19 cellular contexts compared by ENCODE assay signal in genomic region chr6:138557147-138557546, GRCh38. TPM values are rescaled to one million over a fixed set of nuclear protein-coding genes. Genes with fewer than 3 reads are reported as not detected.
DNase-seq lines count a peak whose midpoint lies in the region; ATAC-seq, FAIRE-seq and TF ChIP-seq lines count a peak whose summit lies in the region.
"Had no signal": no experiment of that assay in that cellular context is flagged by ENCODE, and none has a peak within 500 bp of the region (broad histone marks: within the 10 kb centered on the region; RNA-seq: fewer than 3 reads in every experiment).

No MANE protein-coding gene starts in this region.

- no peak overlapping the region for H4K91ac ChIP-seq in H1 (replicated peaks; ENCODE audit: insufficient read length, low read length)

- H3K9ac ChIP-seq in H1 (replicated peaks in 1 of 4; ENCODE audit: extremely low read depth in 1 of 4, low read depth in 3 of 4, low read length in 3 of 4) (no peak overlapping the region), neural progenitor cell (no peak overlapping the region)

- intact Hi-C loops in Caco-2 (cut with micrococcal nuclease; ENCODE audit: unreplicated experiment), result no loop called here

- no peak overlapping the region for H3K18ac ChIP-seq in H1 (ENCODE audit: extremely low read depth, low read length)

- no peaks in the 10 kb centered on the region for H3K9me3 ChIP-seq in Caco-2
- no peaks in the 10 kb centered on the region for H3K9me3 ChIP-seq in HEK293 (ENCODE audit: control insufficient read depth, insufficient read depth, low read depth, low read length)
- no peaks in the 10 kb centered on the region for H3K9me3 ChIP-seq in H1 (ENCODE audit: insufficient read depth in 2 of 2, low read depth in 1 of 2, low read length in 1 of 2)
- no peaks in the 10 kb centered on the region for H3K9me3 ChIP-seq in neural progenitor cell (ENCODE audit: low read depth)
- H3K9me3 ChIP-seq in effector memory CD4-positive, alpha-beta T cell (ENCODE audit: control insufficient read depth, low read length), result no peaks in the 10 kb centered on the region

- WGBS in H1 (ENCODE audit: extremely low coverage in 1 of 2, insufficient coverage in 1 of 2, insufficient read length in 1 of 2, insufficient replicate concordance in 2 of 2, low coverage in 1 of 2, low lambda C conversion rate in 2 of 2, missing lambda C conversion rate in 1 of 2), 2 experiments, result 90% methylated on average over 5 of the region's 5 CpGs; no CpG with 5 or more reads in 1 of the 2 experiments

- H3K27ac Mint-ChIP-seq in Caco-2 (ENCODE audit: unreplicated experiment) (peak overlapping the region; percentile 99), neural progenitor cell (peak overlapping the region; percentile 21)
- H3K27ac Mint-ChIP-seq: B cell; CD4-positive, alpha-beta T cell; IgD-negative memory B cell had no signal

- no peak for ATAC-seq in GM18502 (IDR thresholded peaks at IDR 0.05; ENCODE audit: poor library complexity, unreplicated experiment)

- H2AFZ ChIP-seq in H1 (ENCODE audit: low read length) (no peak overlapping the region), neural progenitor cell (replicated peaks) (no peak overlapping the region)

- H3F3A ChIP-seq in neural progenitor cell (ENCODE audit: low read depth), result peaks cover 13% of the 10 kb centered on the region

- H3K79me2 ChIP-seq in H1 (ENCODE audit: control insufficient read depth in 1 of 2, insufficient read depth in 2 of 2, low read length in 2 of 2) (peaks cover 3 to 66% of the 10 kb centered on the region in 2 experiments), neural progenitor cell (ENCODE audit: low read depth) (peaks cover 81% of the 10 kb centered on the region)

- DNase-seq in Caco-2 (no peak), H1 (ENCODE audit: low read depth in 1 of 2, low spot score in 2 of 2) (no peak), neural progenitor cell (ENCODE audit: low spot score) (no peak), caudate nucleus (lab: John Stamatoyannopoulos, UW) (no peak), NCI-H1092 treated with DMSO at 0.1 percent for 48 hours (lab: John Stamatoyannopoulos, UW) (no peak)
- DNase-seq in effector memory CD4-positive, alpha-beta T cell, result no peak
- DNase-seq: ACHN; C1 segment of cervical spinal cord; CD4-positive, alpha-beta T cell; DMS79; H7; KG1 had no signal

- no peak overlapping the region; the same call in 1 of the 2 replicates for H2AK5ac ChIP-seq in H1 (ENCODE audit: low read depth, low read length)

- H3K27ac ChIP-seq in HEK293 (ENCODE audit: extremely low read depth, low read depth, low read length) (no peak overlapping the region), H1 (ENCODE audit: low read depth, low read length) (no peak overlapping the region), neural progenitor cell (no peak overlapping the region), caudate nucleus (ENCODE audit: low read depth, low read length) (no peak overlapping the region)
- H3K27ac ChIP-seq in effector memory CD4-positive, alpha-beta T cell (ENCODE audit: insufficient read depth, low read length, poor library complexity, severe bottlenecking), result no peak overlapping the region

- H3K27me3 Mint-ChIP-seq in Caco-2 (ENCODE audit: insufficient read depth, unreplicated experiment) (no peaks in the 10 kb centered on the region), neural progenitor cell (ENCODE audit: insufficient read depth, low read depth) (peaks cover 4% of the 10 kb centered on the region)

- H3K9me3 Mint-ChIP-seq in Caco-2 (ENCODE audit: unreplicated experiment) (no peaks in the 10 kb centered on the region), neural progenitor cell (peaks cover 10% of the 10 kb centered on the region)
- H3K9me3 Mint-ChIP-seq: CD4-positive, alpha-beta T cell; IgD-negative memory B cell had no signal

- H3K4ac ChIP-seq in H1 (replicated peaks; ENCODE audit: insufficient read length, low read depth, low read length), result no peak overlapping the region

- no peaks in the 10 kb centered on the region for H3K23me2 ChIP-seq in H1 (ENCODE audit: low read depth, low read length)

- no peaks in the 10 kb centered on the region for H4K20me1 ChIP-seq in H1 (replicated peaks in 1 of 2; ENCODE audit: control insufficient read depth in 1 of 2, insufficient read depth in 2 of 2, low read length in 2 of 2)
- peaks cover 16% of the 10 kb centered on the region for H4K20me1 ChIP-seq in neural progenitor cell (ENCODE audit: low read depth)

- H3K36me3 ChIP-seq in Caco-2 (ENCODE audit: control insufficient read depth, insufficient read depth, low read length), result no peaks in the 10 kb centered on the region
- H3K36me3 ChIP-seq in HEK293 (ENCODE audit: control insufficient read depth in 2 of 2, insufficient read depth in 1 of 2, low read length in 2 of 2), result no peaks in the 10 kb centered on the region
- no peaks in the 10 kb centered on the region for H3K36me3 ChIP-seq in H1 (ENCODE audit: control insufficient read depth in 2 of 4, insufficient read depth in 4 of 4, low read length in 3 of 4)
- H3K36me3 ChIP-seq in neural progenitor cell, result no peaks in the 10 kb centered on the region
- H3K36me3 ChIP-seq in effector memory CD4-positive, alpha-beta T cell (ENCODE audit: control insufficient read depth, insufficient read depth, low read length), result no peaks in the 10 kb centered on the region

- no peak for TF ChIP-seq EP300 in H1 (IDR thresholded peaks at IDR 0.05; ENCODE audit: borderline replicate concordance in 1 of 2, low read depth in 2 of 2, low read length in 2 of 2)

- H3K23ac ChIP-seq in H1 (ENCODE audit: insufficient read length), result no peak overlapping the region

- FAIRE-seq in H1 (lab: Jason Lieb, UNC), result no peak
- FAIRE-seq: G401.6, GM12891, HTR-8/SVneo had no signal

- H3K27me3 ChIP-seq in Caco-2 (replicated peaks; ENCODE audit: control insufficient read depth, insufficient read depth, low read length), result no peaks in the 10 kb centered on the region
- H3K27me3 ChIP-seq in H1 (replicated peaks in 1 of 4; ENCODE audit: control insufficient read depth in 3 of 4, extremely low read depth in 1 of 4, insufficient read depth in 3 of 4, low read length in 3 of 4), result no peaks in the 10 kb centered on the region
- H3K27me3 ChIP-seq in neural progenitor cell, result no peaks in the 10 kb centered on the region
- no peaks in the 10 kb centered on the region for H3K27me3 ChIP-seq in effector memory CD4-positive, alpha-beta T cell (replicated peaks; ENCODE audit: control insufficient read depth, insufficient read depth, low read length, poor library complexity, severe bottlenecking)

- peaks cover 77% of the 10 kb centered on the region for H3K4me1 ChIP-seq in Caco-2
- peaks cover 17% of the 10 kb centered on the region for H3K4me1 ChIP-seq in HEK293 (ENCODE audit: control insufficient read depth, insufficient read depth, low read length)
- peaks cover 0 to 16% (median 9%) of the 10 kb centered on the region in 4 experiments; a peak in 5 of 7 replicates for H3K4me1 ChIP-seq in H1 (replicated peaks in 1 of 4; ENCODE audit: control insufficient read depth in 3 of 4, insufficient read depth in 4 of 4, low read length in 3 of 4)
- H3K4me1 ChIP-seq in neural progenitor cell, result peaks cover 28% of the 10 kb centered on the region
- no peaks in the 10 kb centered on the region for H3K4me1 ChIP-seq in effector memory CD4-positive, alpha-beta T cell (ENCODE audit: control insufficient read depth, insufficient read depth, low read length, poor library complexity, severe bottlenecking)

- no peak overlapping the region for H4K5ac ChIP-seq in H1 (ENCODE audit: insufficient read length, low read depth, low read length)

- H2BK5ac ChIP-seq in H1 (ENCODE audit: low read depth, low read length), result no peak overlapping the region

- H3K4me2 ChIP-seq in H1 (ENCODE audit: insufficient read depth in 1 of 2, low read depth in 2 of 2, low read length in 2 of 2) (no peak overlapping the region), neural progenitor cell (no peak overlapping the region)

- TF ChIP-seq CTCF in Caco-2 (IDR thresholded peaks at IDR 0.05; ENCODE audit: insufficient read depth in 1 of 2, low read depth in 1 of 2, low read length in 1 of 2, severe bottlenecking in 1 of 2, unreplicated experiment in 1 of 2), result no peak
- TF ChIP-seq CTCF in HEK293 (tag by site-specific recombination; IDR thresholded peaks at IDR 0.05), result no peak
- no peak for TF ChIP-seq CTCF in H1 (IDR thresholded peaks at IDR 0.05; ENCODE audit: control extremely low read depth in 1 of 3, insufficient read depth in 1 of 3, low read depth in 1 of 3, low read length in 3 of 3)
- no peak for TF ChIP-seq CTCF in neural progenitor cell (IDR thresholded peaks at IDR 0.05)

- H3K56ac ChIP-seq in H1 (replicated peaks; ENCODE audit: insufficient read length, low read depth, low read length), result no peak overlapping the region

- no peak overlapping the region for H4K8ac ChIP-seq in H1 (ENCODE audit: extremely low read depth, insufficient read depth, low read length)

- H3K36me3 Mint-ChIP-seq in Caco-2 (ENCODE audit: insufficient read depth, unreplicated experiment) (peaks cover 15% of the 10 kb centered on the region), neural progenitor cell (peaks cover 16% of the 10 kb centered on the region)

- no peak for TF ChIP-seq POLR2A in H1 (IDR thresholded peaks at IDR 0.05; ENCODE audit: control extremely low read depth in 1 of 2, low read depth in 2 of 2, low read length in 2 of 2)

- no peak overlapping the region for H2BK20ac ChIP-seq in H1 (ENCODE audit: low read length)

- H3K4me1 Mint-ChIP-seq in Caco-2 (ENCODE audit: low read depth, unreplicated experiment) (peaks cover 59% of the 10 kb centered on the region), neural progenitor cell (peaks cover 43% of the 10 kb centered on the region)

- H3K79me1 ChIP-seq in H1 (ENCODE audit: low read depth, low read length), result peaks cover 9% of the 10 kb centered on the region

- CTCF ChIA-PET in Caco-2 (lab: Charles Lee), result no interaction called here
- CTCF ChIA-PET in HEK293 (lab: Yijun Ruan, JAX), result interaction anchor here (0.5 kb wide), 1 partner anchor 443 kb away, joined by 3 read pairs; no protein-coding TSS in a partner anchor
- CTCF ChIA-PET in H1 (lab: Charles Lee; ENCODE audit: partially characterized antibody), result no interaction called here

- H3K4me3 Mint-ChIP-seq in Caco-2 (ENCODE audit: unreplicated experiment), result no peak overlapping the region
- H3K4me3 Mint-ChIP-seq in neural progenitor cell, result no peak overlapping the region
- H3K4me3 Mint-ChIP-seq: B cell; CD4-positive, alpha-beta T cell; IgD-negative memory B cell had no signal

- no peak for TF ChIP-seq RAD21 in H1 (IDR thresholded peaks at IDR 0.05 in 1 of 2, conservative IDR thresholded peaks at IDR 0.05 in 1 of 2; ENCODE audit: low read depth in 2 of 2, low read length in 2 of 2)

- no peak overlapping the region for H2BK15ac ChIP-seq in H1 (ENCODE audit: low read length)

- H3K4me3 ChIP-seq in Caco-2 (ENCODE audit: low read depth, low read length) (no peak overlapping the region), HEK293 (ENCODE audit: low read depth, low read length) (no peak overlapping the region), H1 (ENCODE audit: extremely low read depth in 1 of 4, insufficient read depth in 2 of 4, low read depth in 3 of 4, low read length in 4 of 4) (no peak overlapping the region), neural progenitor cell (no peak overlapping the region)
- no peak overlapping the region for H3K4me3 ChIP-seq in effector memory CD4-positive, alpha-beta T cell (ENCODE audit: insufficient read depth, low read depth, low read length, poor library complexity, severe bottlenecking)

- no peak overlapping the region for H3K14ac ChIP-seq in H1 (ENCODE audit: insufficient read length)

- H2BK120ac ChIP-seq in H1 (replicated peaks; ENCODE audit: low read depth, low read length), result no peak overlapping the region

- H2BK12ac ChIP-seq in H1 (ENCODE audit: low read depth, low read length), result 0 out of 2 replicates have a peak overlapping the region, but pooled peaks have one; percentile 4

- no TSS peak for BruUV-seq in Caco-2 (replicated peaks; lab: Mats Ljungman, UMichigan)

- POLR2A ChIA-PET in Caco-2 (lab: Charles Lee), result no interaction called here
- POLR2A ChIA-PET in HEK293 (lab: Yijun Ruan, JAX), result no interaction called here
- POLR2A ChIA-PET in H1 (lab: Charles Lee; ENCODE audit: partially characterized antibody), result no interaction called here

RNA-seq across cellular contexts. Expression of gene NHSL1, which starts 57.9 kb away (rescaled TPM):
- total RNA-seq in Caco-2 (2022) (39.9 and 41.9 TPM in 2 replicates), neural progenitor cell (ENCODE audit: low replicate concordance) (7.7 and 12.1 TPM in 2 replicates)
- 27.2 and 32.4 TPM in 2 replicates for total RNA-seq in H1 (2021; fragmentation: NEBNext Ultra II Directional; extraction: Animal tissue kit (Norgen Biotek cat#: 25700))
- 7.2 and 12.5 TPM in 2 replicates for polyA plus RNA-seq in H1 (2011; rRNA removed)
- 6.4 TPM for polyA plus RNA-seq in H1 (2011; cell fraction: cytosol; rRNA removed)
- 23.6 TPM for polyA plus RNA-seq in H1 (2011; cell fraction: nucleus; rRNA removed)
- polyA plus RNA-seq in H1 (2012, experiment 1 of 2), result 12.8 to 15.6 TPM (median 13.8 TPM) in 4 replicates
- polyA plus RNA-seq in H1 (2012, experiment 2 of 2), result 6.8 TPM
- 17.0 TPM for polyA plus RNA-seq in H1 (2013, experiment 1 of 2)
- polyA plus RNA-seq in H1 (2013, experiment 2 of 2), result 16.4 TPM
- polyA minus RNA-seq in H1 (2011; rRNA and poly(A)+ RNA removed), result 50.6 and 61.0 TPM in 2 replicates
- 24.7 TPM for polyA minus RNA-seq in H1 (2011; cell fraction: cytosol; rRNA and poly(A)+ RNA removed)
- 58.6 TPM for polyA minus RNA-seq in H1 (2011; cell fraction: nucleus; rRNA and poly(A)+ RNA removed)
- polyA plus RNA-seq: IgD-negative memory B cell had no signal
